1 cellular context compared by ENCODE assay signal in the genomic region with DNA sequence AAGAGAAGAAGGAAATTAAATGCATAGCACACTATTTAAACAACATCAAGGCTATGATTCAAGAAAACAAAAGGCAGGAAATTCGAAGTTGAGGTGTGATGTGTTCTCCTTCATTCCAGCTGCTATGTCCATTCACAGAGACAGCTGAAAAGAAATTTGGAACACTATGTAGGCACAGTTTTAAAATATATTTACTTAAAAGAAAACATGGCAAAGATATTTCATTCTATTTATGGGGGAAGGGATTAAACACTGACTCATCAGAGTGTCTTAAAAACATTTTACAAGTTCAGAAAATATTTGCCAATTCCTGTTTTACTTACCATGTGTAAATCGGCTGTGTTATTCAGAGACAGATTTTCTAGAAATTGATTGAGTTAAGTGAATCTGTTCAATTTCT.
TF ChIP-seq lines count a peak whose summit lies in the region.

No MANE protein-coding gene starts in this region.

TF ChIP-seq in IMR-90, 13 proteins besides CTCF, POLR2A, EP300 and RAD21:
- TF ChIP-seq NFE2L2 (IDR thresholded peaks at IDR 0.05; ENCODE audit: low read depth, low read length) (no peak), RCOR1 (IDR thresholded peaks at IDR 0.05; ENCODE audit: insufficient replicate concordance, low read length) (no peak), MAZ (IDR thresholded peaks at IDR 0.05; ENCODE audit: borderline replicate concordance, low read depth, low read length) (no peak), RFX5 (IDR thresholded peaks at IDR 0.05; ENCODE audit: low read depth, low read length) (no peak), SMC3 (IDR thresholded peaks at IDR 0.05; ENCODE audit: low read depth, low read length) (no peak), BHLHE40 (IDR thresholded peaks at IDR 0.05; ENCODE audit: low read depth, low read length) (no peak), MAFK (IDR thresholded peaks at IDR 0.05; ENCODE audit: low read depth, low read length) (no peak), CEBPB (IDR thresholded peaks at IDR 0.05; ENCODE audit: low read depth, low read length) (no peak), MXI1 (IDR thresholded peaks at IDR 0.05; ENCODE audit: borderline replicate concordance, low read depth, low read length) (no peak), FOS (IDR thresholded peaks at IDR 0.05; ENCODE audit: low read depth, low read length) (no peak; the same call in 1 of the 2 replicates), CHD1 (IDR thresholded peaks at IDR 0.05; ENCODE audit: low read depth, low read length) (no peak)
- TF ChIP-seq, protein P1, sequence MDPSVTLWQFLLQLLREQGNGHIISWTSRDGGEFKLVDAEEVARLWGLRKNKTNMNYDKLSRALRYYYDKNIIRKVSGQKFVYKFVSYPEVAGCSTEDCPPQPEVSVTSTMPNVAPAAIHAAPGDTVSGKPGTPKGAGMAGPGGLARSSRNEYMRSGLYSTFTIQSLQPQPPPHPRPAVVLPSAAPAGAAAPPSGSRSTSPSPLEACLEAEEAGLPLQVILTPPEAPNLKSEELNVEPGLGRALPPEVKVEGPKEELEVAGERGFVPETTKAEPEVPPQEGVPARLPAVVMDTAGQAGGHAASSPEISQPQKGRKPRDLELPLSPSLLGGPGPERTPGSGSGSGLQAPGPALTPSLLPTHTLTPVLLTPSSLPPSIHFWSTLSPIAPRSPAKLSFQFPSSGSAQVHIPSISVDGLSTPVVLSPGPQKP (IDR thresholded peaks at IDR 0.05; ENCODE audit: borderline replicate concordance, low read depth, low read length), result no peak
- TF ChIP-seq, protein P2, sequence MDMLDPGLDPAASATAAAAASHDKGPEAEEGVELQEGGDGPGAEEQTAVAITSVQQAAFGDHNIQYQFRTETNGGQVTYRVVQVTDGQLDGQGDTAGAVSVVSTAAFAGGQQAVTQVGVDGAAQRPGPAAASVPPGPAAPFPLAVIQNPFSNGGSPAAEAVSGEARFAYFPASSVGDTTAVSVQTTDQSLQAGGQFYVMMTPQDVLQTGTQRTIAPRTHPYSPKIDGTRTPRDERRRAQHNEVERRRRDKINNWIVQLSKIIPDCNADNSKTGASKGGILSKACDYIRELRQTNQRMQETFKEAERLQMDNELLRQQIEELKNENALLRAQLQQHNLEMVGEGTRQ (IDR thresholded peaks at IDR 0.05; ENCODE audit: low read depth, low read length), result no peak
